Comparison of ENCODE assay signal across 10 cellular contexts in the genomic region with DNA sequence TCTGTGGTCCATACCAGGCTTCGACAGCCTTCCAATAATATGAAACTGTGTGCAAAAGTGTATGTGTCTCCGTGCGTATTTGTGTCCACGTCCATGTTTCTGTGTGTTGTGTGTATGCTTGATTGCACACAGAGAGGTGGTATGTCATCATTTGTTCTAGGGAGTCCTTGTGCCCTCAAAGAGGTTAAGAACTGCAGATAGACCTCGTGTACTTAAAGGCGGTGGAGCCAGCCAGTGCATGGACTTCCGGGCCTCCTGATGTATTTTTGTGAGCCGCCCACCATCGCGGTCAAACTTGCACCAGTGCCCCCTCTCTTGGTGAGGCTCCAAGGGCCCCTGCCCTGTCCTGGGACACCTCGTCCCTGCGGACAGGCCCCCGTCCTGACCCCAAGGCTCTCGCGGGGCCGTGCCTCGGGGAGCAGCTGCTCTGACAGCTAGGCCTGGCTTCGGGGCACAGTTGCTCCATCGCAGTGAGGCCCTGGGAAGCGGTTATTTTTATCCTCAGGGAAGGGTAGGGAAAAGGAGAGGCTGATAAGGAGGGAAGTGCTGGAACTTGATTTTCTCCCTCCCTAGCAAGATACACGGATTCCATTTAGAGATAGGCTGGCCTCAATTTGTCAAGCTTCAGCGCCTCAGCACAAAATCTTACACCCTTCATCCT. TPM values are rescaled to one million over a fixed set of nuclear protein-coding genes. Genes with fewer than 3 reads are reported as not detected.
DNase-seq lines count a peak whose midpoint lies in the region; ATAC-seq and TF ChIP-seq lines count a peak whose summit lies in the region.
"Had no signal": no experiment of that assay in that cellular context is flagged by ENCODE, and none has a peak within 500 bp of the region (broad histone marks: within the 10 kb centered on the region; RNA-seq: fewer than 3 reads in every experiment).

No MANE protein-coding gene starts in this region.

- no peak for TF ChIP-seq CTCF in H9 (conservative IDR thresholded peaks at IDR 0.05)
- TF ChIP-seq CTCF in right atrium auricular region (IDR thresholded peaks at IDR 0.05): no peak
- TF ChIP-seq CTCF in gastrocnemius medialis (IDR thresholded peaks at IDR 0.05 in 4 of 5, conservative IDR thresholded peaks at IDR 0.05 in 1 of 5): no peak

- peak overlapping the region; percentile 30 to 67 for H3K4me3 Mint-ChIP-seq in H9
- peak overlapping the region; percentile 62 for H3K4me3 Mint-ChIP-seq in activated CD4-positive, alpha-beta memory T cell treated with anti-CD3 and anti-CD28 coated beads, Interleukin-2, amount 10 ng/mL, durations not matched to agents 7 days and 5 days

- no peak overlapping the region for H3K4ac ChIP-seq in H9 (ENCODE audit: low read depth, low read length)

- no peaks in the 10 kb centered on the region for H3K79me1 ChIP-seq in H9 (ENCODE audit: insufficient read depth, low read depth, low read length, poor library complexity, severe bottlenecking)

- CTCF ChIA-PET in activated CD4-positive, alpha-beta memory T cell treated with anti-CD3 and anti-CD28 coated beads, Interleukin-2, amount 10 ng/mL, durations not matched to agents 7 days and 5 days (lab: Charles Lee): no interaction called here

- WGBS in H9 (ENCODE audit: extremely low coverage, insufficient read length, low lambda C conversion rate): no CpG with 5 or more reads among the region's 22 CpGs

- peaks cover 19% of the 10 kb centered on the region; the same call in 1 of the 2 replicates for H3K79me2 ChIP-seq in H9 (ENCODE audit: insufficient read depth, low read length)

- H3T11ph ChIP-seq in H9 (ENCODE audit: low read length): no peak overlapping the region

- no peak overlapping the region for H2AK5ac ChIP-seq in H9 (ENCODE audit: insufficient read length, low read length)

- H3K4me3 ChIP-seq in right atrium auricular region: no peak overlapping the region
- peak overlapping the region in 1 of 4 donors; percentile 83 for H3K4me3 ChIP-seq in gastrocnemius medialis

- H2AFZ ChIP-seq in H9 (ENCODE audit: low read length): no peak overlapping the region

- H3K9me3 ChIP-seq in H9 (ENCODE audit: control insufficient read depth, low read depth, low read length): no peaks in the 10 kb centered on the region
- H3K9me3 ChIP-seq in right atrium auricular region: no peaks in the 10 kb centered on the region
- no peaks in the 10 kb centered on the region for H3K9me3 ChIP-seq in gastrocnemius medialis

- H3K4me1 ChIP-seq in H9 (ENCODE audit: insufficient read depth, low read length) (peaks cover 15% of the 10 kb centered on the region; the same call in 1 of the 2 replicates), right atrium auricular region (peaks cover 0 to 44% of the 10 kb centered on the region in 2 donors), gastrocnemius medialis (peaks cover 9 to 12% of the 10 kb centered on the region in 2 donors)

- no peaks in the 10 kb centered on the region for H3K27me3 Mint-ChIP-seq in H9 (ENCODE audit: low read depth)
- H3K27me3 Mint-ChIP-seq in activated CD4-positive, alpha-beta memory T cell treated with anti-CD3 and anti-CD28 coated beads, Interleukin-2, amount 10 ng/mL, durations not matched to agents 7 days and 5 days: peaks cover 51% of the 10 kb centered on the region

- H2BK120ac ChIP-seq in H9 (ENCODE audit: low read depth, low read length, poor library complexity, severe bottlenecking): no peak overlapping the region

- H3K4me1 Mint-ChIP-seq in H9: peaks cover 41 to 56% of the 10 kb centered on the region in 2 experiments
- peaks cover 30% of the 10 kb centered on the region for H3K4me1 Mint-ChIP-seq in activated CD4-positive, alpha-beta memory T cell treated with anti-CD3 and anti-CD28 coated beads, Interleukin-2, amount 10 ng/mL, durations not matched to agents 7 days and 5 days

- H3K23me2 ChIP-seq in H9 (ENCODE audit: insufficient read length, low read depth, low read length, poor library complexity, severe bottlenecking): peaks cover 8% of the 10 kb centered on the region

- H3K36me3 Mint-ChIP-seq in H9 (ENCODE audit: insufficient read depth in 1 of 3, low read depth in 3 of 3): peaks cover 6 to 17% (median 14%) of the 10 kb centered on the region in 3 experiments; a peak in 6 of 7 replicates
- H3K36me3 Mint-ChIP-seq in activated CD4-positive, alpha-beta memory T cell treated with anti-CD3 and anti-CD28 coated beads, Interleukin-2, amount 10 ng/mL, durations not matched to agents 7 days and 5 days (ENCODE audit: low read depth): peaks cover 3% of the 10 kb centered on the region

- H4K5ac ChIP-seq in H9 (ENCODE audit: insufficient read length, low read depth, low read length): no peak overlapping the region

- intact Hi-C loops in gastrocnemius medialis (cut with DNase I; ENCODE audit: low total_unique reads): loop anchor here (5.0 to 10.0 kb wide), 4 partner anchors 40 to 677 kb away; partner anchors contain the start of gene CDV3

- H3K36me3 ChIP-seq in right atrium auricular region (no peaks in the 10 kb centered on the region), gastrocnemius medialis (no peaks in the 10 kb centered on the region)

- no peak overlapping the region for H2BK5ac ChIP-seq in H9 (ENCODE audit: insufficient read length, low read length)

- H2BK20ac ChIP-seq in H9 (ENCODE audit: low read depth, low read length, poor library complexity, severe bottlenecking): no peak overlapping the region

- no peak overlapping the region for H3K4me2 ChIP-seq in H9 (ENCODE audit: insufficient read depth, insufficient read length, low read length)

- H3K23ac ChIP-seq in H9 (ENCODE audit: insufficient read length, low read depth, low read length): no peak overlapping the region

- ATAC-seq in gastrocnemius medialis: no peak

- H3K9me3 Mint-ChIP-seq in H9: peaks cover 6 to 10% of the 10 kb centered on the region in 2 experiments
- no peaks in the 10 kb centered on the region for H3K9me3 Mint-ChIP-seq in activated CD4-positive, alpha-beta memory T cell treated with anti-CD3 and anti-CD28 coated beads, Interleukin-2, amount 10 ng/mL, durations not matched to agents 7 days and 5 days

- DNase-seq in H9 (peak; percentile 51), right atrium auricular region (ENCODE audit: low spot score) (no peak), gastrocnemius medialis (peak in 1 of 2 donors; percentile 23), NCI-H1417 (lab: John Stamatoyannopoulos, UW) (no peak), RPMI8226 (no peak), T-helper 9 cell (no peak), NCI-H1092 treated with DMSO at 0.1 percent for 48 hours (lab: John Stamatoyannopoulos, UW) (no peak)
- DNase-seq in activated CD4-positive, alpha-beta memory T cell treated with anti-CD3 and anti-CD28 coated beads, Interleukin-2, amount 10 ng/mL, durations not matched to agents 7 days and 5 days: no peak
- DNase-seq: mammary epithelial cell, NCI-H748 treated with DMSO at 0.1 percent for 48 hours had no signal

- POLR2A ChIA-PET in activated CD4-positive, alpha-beta memory T cell treated with anti-CD3 and anti-CD28 coated beads, Interleukin-2, amount 10 ng/mL, durations not matched to agents 7 days and 5 days (lab: Charles Lee): interaction anchor here (0.9 kb wide), 1 partner anchor 234 kb away, joined by 3 read pairs; the partner anchor contains the start of genes ANAPC13 and CEP63

- no peaks in the 10 kb centered on the region for H3K27me3 ChIP-seq in H9 (ENCODE audit: insufficient read depth, low read length)
- no peaks in the 10 kb centered on the region for H3K27me3 ChIP-seq in right atrium auricular region
- H3K27me3 ChIP-seq in gastrocnemius medialis: no peaks in the 10 kb centered on the region

- H4K8ac ChIP-seq in H9 (replicated peaks; ENCODE audit: insufficient read length, low read depth, low read length): no peak overlapping the region

- in situ Hi-C loops in gastrocnemius medialis (cut with MboI; ENCODE audit: low sequenced_read_pairs in 4 of 4): no loop called here

- no peak overlapping the region for H3K56ac ChIP-seq in H9 (ENCODE audit: insufficient read length, low read depth, low read length)

- no peaks in the 10 kb centered on the region for H4K20me1 ChIP-seq in H9 (ENCODE audit: control insufficient read depth, insufficient read depth, insufficient read length)

- no peak overlapping the region for H2BK15ac ChIP-seq in H9 (ENCODE audit: low read depth, low read length)

- TF ChIP-seq POLR2A in gastrocnemius medialis (IDR thresholded peaks at IDR 0.05): no peak

- H3K27ac Mint-ChIP-seq in H9: peak overlapping the region in 2 of 3 experiments; percentile 86 to 92; a peak in 5 of 7 replicates
- H3K27ac Mint-ChIP-seq in activated CD4-positive, alpha-beta memory T cell treated with anti-CD3 and anti-CD28 coated beads, Interleukin-2, amount 10 ng/mL, durations not matched to agents 7 days and 5 days: no peak overlapping the region

- H3K27ac ChIP-seq in H9 (ENCODE audit: insufficient read length, low read depth, low read length): peak overlapping the region; percentile 26
- H3K27ac ChIP-seq in right atrium auricular region: peak overlapping the region; percentile 88 to 90
- H3K27ac ChIP-seq in gastrocnemius medialis: peak overlapping the region; percentile 35 to 96 (median 70)

- H4K91ac ChIP-seq in H9 (ENCODE audit: insufficient read length, low read depth, low read length): no peak overlapping the region

- peak overlapping the region; percentile 26; the same call in 1 of the 2 replicates for H3K14ac ChIP-seq in H9 (ENCODE audit: insufficient read depth, low read length)

- H3K9ac ChIP-seq in H9 (ENCODE audit: extremely low read depth, insufficient read length, low read length): no peak overlapping the region

- H3K18ac ChIP-seq in H9 (ENCODE audit: insufficient read length, low read depth, low read length): no peak overlapping the region

- no peak overlapping the region for H2BK12ac ChIP-seq in H9 (ENCODE audit: insufficient read length, low read depth, low read length)

RNA-seq across cellular contexts. Expression of gene RYK, which starts 1.2 kb away (rescaled TPM):
- total RNA-seq in H9 (2021): 57.7 and 60.6 TPM in 2 replicates
- total RNA-seq in activated CD4-positive, alpha-beta memory T cell treated with anti-CD3 and anti-CD28 coated beads, Interleukin-2, amount 10 ng/mL, durations not matched to agents 7 days and 5 days: 1 to 10 TPM; 6.0 to 6.1 TPM
- 10 to 100 TPM; 46.2 to 61.0 TPM for total RNA-seq in right atrium auricular region
- 10 to 100 TPM; 25.8 to 42.4 (median 35.0) TPM for total RNA-seq in gastrocnemius medialis

Comparison
In these comparisons a context has a peak if more than half of its experiments do, and no peak if none do; other contexts are left out.
1. H3K27ac ChIP-seq: peak in every context shown above with its lines; median percentile 89 in right atrium auricular region; 70 in gastrocnemius medialis; 26 in H9.